8 cellular contexts compared by ENCODE assay signal in genomic region chr12:45726594-45727300, GRCh38. TPM values are rescaled to one million over a fixed set of nuclear protein-coding genes. Genes with fewer than 3 reads are reported as not detected.
DNase-seq lines count a peak whose midpoint lies in the region; ATAC-seq and TF ChIP-seq lines count a peak whose summit lies in the region.

No MANE protein-coding gene starts in this region.

- 0% methylated on average over 42 of the region's 42 CpGs for WGBS in ectodermal cell, 2 experiments

- no peaks in the 10 kb centered on the region for H3K27me3 ChIP-seq in ectodermal cell (ENCODE audit: control insufficient read depth, insufficient read depth, low read length, poor library complexity, severe bottlenecking)

- H3K4me1 ChIP-seq in ectodermal cell (ENCODE audit: control insufficient read depth, insufficient read depth, low read length) = no peaks in the 10 kb centered on the region

- no peaks in the 10 kb centered on the region for H3K27me3 Mint-ChIP-seq in activated B cell treated with CpG ODN at 0.5 μM for 24 hours
- no peaks in the 10 kb centered on the region for H3K27me3 Mint-ChIP-seq in memory B cell
- H3K27me3 Mint-ChIP-seq in stimulated activated naive B cell treated with anti-CD40 and anti-IgM and Interleukin-4, amounts not matched to agents 10 μg/mL and 1 μg/mL and 100 μg/mL, for 72 hours = no peaks in the 10 kb centered on the region

- H3K4me3 ChIP-seq in ectodermal cell (ENCODE audit: insufficient read depth, low read depth, low read length) = peak overlapping the region; percentile 78

- TF ChIP-seq RAD21 in Ishikawa (IDR thresholded peaks at IDR 0.05; ENCODE audit: low read depth) = 0 out of 2 replicates have a peak, but pooled peaks have one; percentile 0

- CTCF ChIA-PET in activated B cell treated with CpG ODN at 0.5 μM for 24 hours (lab: Charles Lee) = interaction anchor here (0.7 to 6.8 kb wide), 9 partner anchors 12 to 556 kb away, joined by 3 to 77 read pairs (median 5); no protein-coding TSS in a partner anchor

- H3K9me3 Mint-ChIP-seq in activated B cell treated with CpG ODN at 0.5 μM for 24 hours (no peaks in the 10 kb centered on the region), memory B cell (no peaks in the 10 kb centered on the region)
- no peaks in the 10 kb centered on the region for H3K9me3 Mint-ChIP-seq in stimulated activated naive B cell treated with anti-CD40 and anti-IgM and Interleukin-4, amounts not matched to agents 10 μg/mL and 1 μg/mL and 100 μg/mL, for 72 hours

- H3K4me1 Mint-ChIP-seq in activated B cell treated with CpG ODN at 0.5 μM for 24 hours = peaks cover 42% of the 10 kb centered on the region
- peaks cover 11% of the 10 kb centered on the region for H3K4me1 Mint-ChIP-seq in memory B cell
- H3K4me1 Mint-ChIP-seq in stimulated activated naive B cell treated with anti-CD40 and anti-IgM and Interleukin-4, amounts not matched to agents 10 μg/mL and 1 μg/mL and 100 μg/mL, for 72 hours = peaks cover 3 to 21% of the 10 kb centered on the region in 2 donors

- peak overlapping the region; percentile 92 for H3K4me3 Mint-ChIP-seq in activated B cell treated with CpG ODN at 0.5 μM for 24 hours
- peak overlapping the region; percentile 100 for H3K4me3 Mint-ChIP-seq in memory B cell
- peak overlapping the region; percentile 93 to 100 for H3K4me3 Mint-ChIP-seq in stimulated activated naive B cell treated with anti-CD40 and anti-IgM and Interleukin-4, amounts not matched to agents 10 μg/mL and 1 μg/mL and 100 μg/mL, for 72 hours

- peak overlapping the region; percentile 99 for H3K27ac Mint-ChIP-seq in activated B cell treated with CpG ODN at 0.5 μM for 24 hours
- H3K27ac Mint-ChIP-seq in memory B cell = peak overlapping the region; percentile 94
- H3K27ac Mint-ChIP-seq in stimulated activated naive B cell treated with anti-CD40 and anti-IgM and Interleukin-4, amounts not matched to agents 10 μg/mL and 1 μg/mL and 100 μg/mL, for 72 hours = peak overlapping the region; percentile 100

- H3K27ac ChIP-seq in ectodermal cell (ENCODE audit: insufficient read depth, low read depth, low read length, poor library complexity, severe bottlenecking) = peak overlapping the region; percentile 83

- DNase-seq in COLO668 (lab: John Stamatoyannopoulos, UW; ENCODE audit: unreplicated experiment) (peak; percentile 60), activated B cell treated with CpG ODN at 0.5 μM for 24 hours (peak; percentile 46), memory B cell (ENCODE audit: low spot score in 2 of 2) (peak in 1 of 2 donors; percentile 48), NCI-H1436 (lab: John Stamatoyannopoulos, UW) (no peak)
- DNase-seq in stimulated activated naive B cell treated with anti-CD40 and anti-IgM and Interleukin-4, amounts not matched to agents 10 μg/mL and 1 μg/mL and 100 μg/mL, for 72 hours = no peak

- ATAC-seq in activated B cell treated with CpG ODN at 0.5 μM for 24 hours (ENCODE audit: low read depth) = no peak
- no peak for ATAC-seq in memory B cell (ENCODE audit: low read depth)
- ATAC-seq in stimulated activated naive B cell treated with anti-CD40 and anti-IgM and Interleukin-4, amounts not matched to agents 10 μg/mL and 1 μg/mL and 100 μg/mL, for 72 hours (replicated peaks) = no peak
- no peak for ATAC-seq in GM21529 (IDR thresholded peaks at IDR 0.05; ENCODE audit: unreplicated experiment)

- no peaks in the 10 kb centered on the region for H3K9me3 ChIP-seq in ectodermal cell (ENCODE audit: control insufficient read depth, low read length)

- POLR2A ChIA-PET in activated B cell treated with CpG ODN at 0.5 μM for 24 hours (lab: Charles Lee) = interaction anchor here (0.8 to 6.2 kb wide), 13 partner anchors 9 to 511 kb away, joined by 3 to 49 read pairs (median 6); partner anchors contain the start of genes ANO6 and SCAF11

- no peak for TF ChIP-seq EP300 in Ishikawa (IDR thresholded peaks at IDR 0.05; ENCODE audit: borderline replicate concordance)

- intact Hi-C loops in activated B cell treated with CpG ODN at 0.5 μM for 24 hours (cut with micrococcal nuclease) = loop anchor here (1.0 to 10.0 kb wide), 6 partner anchors 57 to 1981 kb away; partner anchors contain the start of genes RPAP3, SLC38A1 and SLC38A2

- H3K36me3 ChIP-seq in ectodermal cell (ENCODE audit: control insufficient read depth, insufficient read depth, low read length) = no peaks in the 10 kb centered on the region

- peaks cover 29% of the 10 kb centered on the region for H3K36me3 Mint-ChIP-seq in activated B cell treated with CpG ODN at 0.5 μM for 24 hours (ENCODE audit: low read depth)
- peaks cover under 1% of the 10 kb centered on the region for H3K36me3 Mint-ChIP-seq in memory B cell
- H3K36me3 Mint-ChIP-seq in stimulated activated naive B cell treated with anti-CD40 and anti-IgM and Interleukin-4, amounts not matched to agents 10 μg/mL and 1 μg/mL and 100 μg/mL, for 72 hours = peaks cover 5 to 9% of the 10 kb centered on the region in 2 donors

- no peak for TF ChIP-seq CTCF in activated B cell treated with CpG ODN at 0.5 μM for 24 hours (IDR thresholded peaks at IDR 0.05)

TF ChIP-seq in Ishikawa, 13 proteins besides CTCF, POLR2A, EP300 and RAD21:
- TF ChIP-seq CREB1 (IDR thresholded peaks at IDR 0.05; ENCODE audit: low read depth) (no peak; the same call in 1 of the 2 replicates), YY1 (IDR thresholded peaks at IDR 0.05; ENCODE audit: low read depth) (no peak), ZBTB7A (IDR thresholded peaks at IDR 0.05; ENCODE audit: low read depth) (no peak)
- TF ChIP-seq, protein P1, sequence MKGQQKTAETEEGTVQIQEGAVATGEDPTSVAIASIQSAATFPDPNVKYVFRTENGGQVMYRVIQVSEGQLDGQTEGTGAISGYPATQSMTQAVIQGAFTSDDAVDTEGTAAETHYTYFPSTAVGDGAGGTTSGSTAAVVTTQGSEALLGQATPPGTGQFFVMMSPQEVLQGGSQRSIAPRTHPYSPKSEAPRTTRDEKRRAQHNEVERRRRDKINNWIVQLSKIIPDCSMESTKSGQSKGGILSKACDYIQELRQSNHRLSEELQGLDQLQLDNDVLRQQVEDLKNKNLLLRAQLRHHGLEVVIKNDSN (IDR thresholded peaks at IDR 0.05) = no peak

RNA-seq across cellular contexts. Expression of gene ARID2, which starts 2.8 kb away (rescaled TPM):
- 44.6 and 48.7 TPM in 2 replicates for total RNA-seq in activated B cell treated with CpG ODN at 0.5 μM for 24 hours
- polyA plus RNA-seq in ectodermal cell (2013, experiment 1 of 4) = 44.3 TPM
- 48.7 TPM for polyA plus RNA-seq in ectodermal cell (2013, experiment 2 of 4)
- 36.1 TPM for polyA plus RNA-seq in ectodermal cell (2013, experiment 3 of 4)
- polyA plus RNA-seq in ectodermal cell (2013, experiment 4 of 4) = 41.8 TPM

Comparison
In these comparisons a context has a peak if more than half of its experiments do, and no peak if none do; other contexts are left out.
1. DNase-seq: peak in COLO668 (single experiment) and activated B cell treated with CpG ODN at 0.5 μM for 24 hours (single experiment); none in stimulated activated naive B cell treated with anti-CD40 and anti-IgM and Interleukin-4, amounts not matched to agents 10 μg/mL and 1 μg/mL and 100 μg/mL, for 72 hours (single experiment) and NCI-H1436 (single experiment).
2. Peak in every context shown above with its lines, with median percentiles within 50 percentile points of each other: H3K27ac Mint-ChIP-seq and H3K4me3 Mint-ChIP-seq.